In the genomic region with DNA sequence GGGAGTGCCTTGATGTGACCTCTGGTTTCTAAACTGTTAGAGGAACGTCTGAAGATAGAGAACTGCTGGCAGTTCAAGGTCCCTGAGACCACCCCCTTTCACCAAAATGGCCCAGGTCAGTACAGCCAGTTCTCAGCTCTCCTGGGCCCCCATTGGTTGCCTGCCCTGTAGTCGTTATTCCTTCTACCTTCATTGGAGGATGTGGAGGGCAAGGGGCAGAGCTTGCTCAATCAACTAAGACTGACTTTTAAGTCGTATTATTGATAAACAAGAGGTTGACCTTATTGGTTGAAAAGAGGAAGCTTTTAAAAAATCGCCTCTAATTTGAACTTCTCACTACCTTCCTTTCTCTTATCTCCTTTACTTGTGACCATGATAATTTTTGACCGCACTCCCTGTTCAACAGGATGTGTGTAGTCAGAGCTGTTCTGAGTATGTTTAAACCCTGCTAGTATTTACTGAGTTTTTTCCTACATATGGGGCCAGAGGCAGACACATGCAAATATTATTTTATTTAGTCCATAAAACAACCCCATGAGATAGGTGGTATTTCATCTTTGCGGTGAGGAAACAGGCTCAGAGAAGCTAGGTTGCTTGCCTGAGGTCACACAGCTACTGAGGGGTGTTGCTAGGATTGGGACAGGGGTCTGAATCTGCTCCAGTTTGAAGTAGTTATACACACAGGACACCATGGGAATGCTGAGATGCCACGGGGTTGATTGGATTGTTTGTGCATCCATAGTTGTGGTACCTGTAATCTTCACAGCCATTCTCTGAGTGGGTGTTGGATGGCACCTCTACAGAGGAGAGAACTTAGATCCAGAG, we compare ENCODE assay signal across 9 cellular contexts. TPM values are rescaled to one million over a fixed set of nuclear protein-coding genes. Genes with fewer than 3 reads are reported as not detected.
DNase-seq lines count a peak whose midpoint lies in the region; ATAC-seq, FAIRE-seq and TF ChIP-seq lines count a peak whose summit lies in the region.
"Had no signal": no experiment of that assay in that cellular context is flagged by ENCODE, and none has a peak within 500 bp of the region (broad histone marks: within the 10 kb centered on the region; RNA-seq: fewer than 3 reads in every experiment).

No MANE protein-coding gene starts in this region.

- intact Hi-C loops in GM12878 (cut with micrococcal nuclease; ENCODE audit: unreplicated experiment) (no loop called here), kidney (cut with DNase I) (no loop called here)

- in situ Hi-C loops in GM12878 (cut with MboI): no loop called here

- POLR2A ChIA-PET in GM12878 (lab: Charles Lee): interaction anchor here (0.6 to 7.7 kb wide), 9 partner anchors 10 to 58 kb away, joined by 3 to 91 read pairs (median 4); no protein-coding TSS in a partner anchor

- DNase-seq in GM12878 (ENCODE audit: low read depth, low spot score): no peak
- DNase-seq in small intestine: peak; percentile 29
- DNase-seq in nucleus accumbens (lab: John Stamatoyannopoulos, UW): no peak
- DNase-seq in kidney: no peak
- no peak for DNase-seq in OCI-M2 (lab: John Stamatoyannopoulos, UW; ENCODE audit: unreplicated experiment)

- TF ChIP-seq EP300 in GM12878 (IDR thresholded peaks at IDR 0.05; ENCODE audit: borderline replicate concordance in 1 of 2, control insufficient read depth in 1 of 2, low read depth in 2 of 2, low read length in 2 of 2): 0 out of 4 replicates have a peak, but pooled peaks of 1 of the 2 experiments have one; percentile 5

- TF ChIP-seq RAD21 in GM12878 (IDR thresholded peaks at IDR 0.05; ENCODE audit: insufficient read depth, low read depth, low read length): no peak

- BruUV-seq in GM12878 (replicated peaks; lab: Mats Ljungman, UMichigan): no TSS peak

- H3K27me3 ChIP-seq in GM12878 (replicated peaks in 1 of 2; ENCODE audit: control insufficient read depth in 2 of 2, insufficient read depth in 2 of 2, low read length in 1 of 2): no peaks in the 10 kb centered on the region
- H3K27me3 ChIP-seq in small intestine (ENCODE audit: control insufficient read depth in 2 of 2, insufficient read depth in 2 of 2, low read length in 2 of 2): no peaks in the 10 kb centered on the region

- CTCF ChIA-PET in GM12878 (lab: Yijun Ruan, JAX): interaction anchor here (0.8 to 3.1 kb wide), 8 partner anchors 10 to 534 kb away, joined by 3 to 17 read pairs (median 4); no protein-coding TSS in a partner anchor

- H2AFZ ChIP-seq in GM12878 (ENCODE audit: control insufficient read depth, low read depth, low read length): peak overlapping the region; percentile 42; the same call in 1 of the 2 replicates

- H3K4me3 ChIP-seq in GM12878 (peak overlapping the region; percentile 97; the same call in 1 of the 2 replicates), small intestine (ENCODE audit: low read depth in 1 of 2, low read length in 2 of 2) (no peak overlapping the region), kidney (ENCODE audit: low read length in 2 of 2) (no peak overlapping the region)
- H3K4me3 ChIP-seq: HAP-1 had no signal

- TF ChIP-seq CTCF in GM12878 (IDR thresholded peaks at IDR 0.05 in 2 of 3, conservative IDR thresholded peaks at IDR 0.05 in 1 of 3; ENCODE audit: control insufficient read depth in 2 of 3, extremely low read depth in 1 of 3, insufficient read depth in 1 of 3, low read depth in 3 of 3, low read length in 3 of 3) (no peak), kidney (IDR thresholded peaks at IDR 0.05; ENCODE audit: borderline replicate concordance, extremely low read depth, insufficient read depth) (no peak)

- peak; percentile 34 for ATAC-seq in GM18867 (IDR thresholded peaks at IDR 0.05; ENCODE audit: unreplicated experiment)
- peak; percentile 28 for ATAC-seq in HG03060 (IDR thresholded peaks at IDR 0.05; ENCODE audit: low read depth, unreplicated experiment)
- ATAC-seq in GM12878: peak; percentile 12
- no peak for ATAC-seq in GM19455 (IDR thresholded peaks at IDR 0.05; ENCODE audit: unreplicated experiment)

- TF ChIP-seq POLR2A in GM12878 (IDR thresholded peaks at IDR 0.05; ENCODE audit: low read depth, low read length): no peak

- H3K36me3 ChIP-seq in GM12878 (ENCODE audit: control insufficient read depth in 2 of 2, insufficient read depth in 2 of 2, low read length in 1 of 2): 0 out of 4 replicates have a peak, but pooled peaks cover 0 to 4% of the 10 kb centered on the region in 2 experiments
- H3K36me3 ChIP-seq in small intestine (ENCODE audit: control insufficient read depth in 2 of 2, insufficient read depth in 2 of 2, low read length in 2 of 2): no peaks in the 10 kb centered on the region
- no peaks in the 10 kb centered on the region for H3K36me3 ChIP-seq in kidney (ENCODE audit: control insufficient read depth in 1 of 2, insufficient read depth in 2 of 2, low read length in 2 of 2)

- no peaks in the 10 kb centered on the region for H4K20me1 ChIP-seq in GM12878 (ENCODE audit: control insufficient read depth, insufficient read depth)

- peak overlapping the region; percentile 81 for H3K27ac ChIP-seq in GM12878 (ENCODE audit: control insufficient read depth, insufficient read depth)
- H3K27ac ChIP-seq in small intestine (ENCODE audit: low read depth in 1 of 2, low read length in 1 of 2): peak overlapping the region; percentile 9 to 97
- no peak overlapping the region for H3K27ac ChIP-seq in kidney (ENCODE audit: low read depth in 2 of 2, low read length in 2 of 2)

- FAIRE-seq in GM12878 (lab: Jason Lieb, UNC): no peak
- no peak for FAIRE-seq in small intestine (lab: Jason Lieb, UNC)
- no peak for FAIRE-seq in kidney (lab: Jason Lieb, UNC)

- RAD21 ChIA-PET in GM12878 (lab: Charles Lee; ENCODE audit: unreplicated experiment): interaction anchor here (0.7 to 7.4 kb wide), 13 partner anchors 10 to 711 kb away, joined by 3 to 127 read pairs (median 5); no protein-coding TSS in a partner anchor

- no peaks in the 10 kb centered on the region for H3K9me3 ChIP-seq in GM12878 (replicated peaks; ENCODE audit: control insufficient read depth, insufficient read depth, low read length)
- H3K9me3 ChIP-seq in small intestine (ENCODE audit: control insufficient read depth, low read depth): no peaks in the 10 kb centered on the region
- H3K9me3 ChIP-seq in kidney (ENCODE audit: control insufficient read depth in 1 of 2, low read length in 2 of 2): no peaks in the 10 kb centered on the region
- H3K9me3 ChIP-seq: HAP-1 had no signal

- peak overlapping the region; percentile 98 for H3K4me2 ChIP-seq in GM12878 (ENCODE audit: control insufficient read depth, insufficient read depth)

- H3K4me1 ChIP-seq in GM12878 (ENCODE audit: control insufficient read depth, insufficient read depth, low read length): peaks cover 64% of the 10 kb centered on the region
- H3K4me1 ChIP-seq in small intestine (ENCODE audit: control insufficient read depth in 2 of 2, insufficient read depth in 1 of 2, low read depth in 1 of 2, low read length in 1 of 2): peaks cover 0 to 5% of the 10 kb centered on the region in 2 donors
- H3K4me1 ChIP-seq in kidney (ENCODE audit: control insufficient read depth in 1 of 2, insufficient read depth in 1 of 2, low read depth in 1 of 2, low read length in 2 of 2): peaks cover 4 to 11% of the 10 kb centered on the region in 2 donors

- H3K9ac ChIP-seq in GM12878 (ENCODE audit: control insufficient read depth, insufficient read depth, low read length): peak overlapping the region; percentile 53
- peak overlapping the region in 1 of 2 donors; percentile 88 for H3K9ac ChIP-seq in kidney (ENCODE audit: low read length in 2 of 2)

- peaks cover 56% of the 10 kb centered on the region for H3K79me2 ChIP-seq in GM12878 (ENCODE audit: control insufficient read depth, insufficient read depth, low read length)

- SMC1A ChIA-PET in GM12878 (lab: Charles Lee; ENCODE audit: uncharacterized antibody, unreplicated experiment): interaction anchor here (0.6 to 7.7 kb wide), 16 partner anchors 9 to 78 kb away, joined by 3 to 188 read pairs (median 6); no protein-coding TSS in a partner anchor

- WGBS in GM12878 (ENCODE audit: insufficient coverage, insufficient replicate concordance, low lambda C conversion rate, missing lambda C conversion rate): 19% methylated on average over 7 of the region's 7 CpGs
- WGBS in small intestine, 3 donors: 48 to 62% (median 49%) methylated on average over 7 of the region's 7 CpGs

RNA-seq across cellular contexts. Expression of gene ATP6V1E2, which starts 2.9 kb away (rescaled TPM):
- total RNA-seq in GM12878 (2013; cell fraction: nucleolus; rRNA removed): 14.5 and 16.0 TPM in 2 replicates
- total RNA-seq in GM12878 (2014; rRNA removed) (7.5 and 8.8 TPM in 2 replicates), GM12878 (2014; rRNA removed; fragmentation: Illumina TruSeq; extraction: Trizol) (7.9 and 8.3 TPM in 2 replicates), GM12878 (2021) (6.8 and 8.9 TPM in 2 replicates), kidney (4.5 TPM)
- polyA plus RNA-seq in GM12878 (2011; ENCODE audit: low read depth): 5.3 TPM
- polyA plus RNA-seq in GM12878 (2011; rRNA removed) (8.2 and 9.4 TPM in 2 replicates), GM12878 (2014; fragmentation: Illumina TruSeq; extraction: Trizol) (8.6 and 9.0 TPM in 2 replicates), GM12878 (2014; fragmentation: Nextera tagmentation; extraction: Ambion mirVana) (1 to 10 TPM; 2.7 to 3.9 TPM), GM12878 (2014; rRNA removed) (5.9 and 6.4 TPM in 2 replicates), GM12878 (2016; fragmentation: Nextera tagmentation; extraction: Ambion mirVana) (1 to 10 TPM; 5.4 to 6.7 TPM), small intestine (1 to 10 TPM in 1 of 3 donors, under 1 TPM in 1, not detected in 1; 0.54 to 4.1 TPM), kidney (ENCODE audit: insufficient read depth, low read depth, low replicate concordance) (3.5 TPM)
- 8.1 and 8.3 TPM in 2 replicates for polyA plus RNA-seq in GM12878 (2011; cell fraction: cytosol; rRNA removed)
- 9.7 and 10.9 TPM in 2 replicates for polyA plus RNA-seq in GM12878 (2011; cell fraction: nucleus; rRNA removed)
- polyA plus RNA-seq in GM12878 (2012): 7.6 and 9.1 TPM in 2 replicates
- polyA minus RNA-seq in GM12878 (2011; rRNA and poly(A)+ RNA removed): 8.4 and 9.1 TPM in 2 replicates
- 4.2 and 6.7 TPM in 2 replicates for polyA minus RNA-seq in GM12878 (2011; cell fraction: cytosol; rRNA and poly(A)+ RNA removed)
- 6.5 and 9.8 TPM in 2 replicates for polyA minus RNA-seq in GM12878 (2011; cell fraction: nucleus; rRNA and poly(A)+ RNA removed)

RNA-seq across cellular contexts. Expression of gene RHOQ, which starts 2.9 kb away (rescaled TPM):
- total RNA-seq in GM12878 (2013; cell fraction: nucleolus; rRNA removed): 132 and 135 TPM in 2 replicates
- total RNA-seq in GM12878 (2014; rRNA removed) (23.6 and 26.9 TPM in 2 replicates), GM12878 (2014; rRNA removed; fragmentation: Illumina TruSeq; extraction: Trizol) (30.9 and 32.2 TPM in 2 replicates), GM12878 (2021) (25.6 and 28.3 TPM in 2 replicates), kidney (63.2 TPM)
- polyA plus RNA-seq in GM12878 (2011; ENCODE audit: low read depth): 26.9 TPM
- polyA plus RNA-seq in GM12878 (2011; rRNA removed) (79.6 and 87.5 TPM in 2 replicates), GM12878 (2014; fragmentation: Illumina TruSeq; extraction: Trizol) (39.3 and 43.3 TPM in 2 replicates), GM12878 (2014; fragmentation: Nextera tagmentation; extraction: Ambion mirVana) (10 to 100 TPM; 11.7 to 12.2 TPM), GM12878 (2014; rRNA removed) (24.0 and 25.7 TPM in 2 replicates), GM12878 (2016; fragmentation: Nextera tagmentation; extraction: Ambion mirVana) (1 to 10 TPM; 4.6 to 6.0 TPM), small intestine (10 to 100 TPM in 2 of 3 donors, 1 to 10 TPM in 1; 1.6 to 23.7 (median 11.6) TPM), kidney (ENCODE audit: insufficient read depth, low read depth, low replicate concordance) (45.4 TPM)
- 38.2 and 51.3 TPM in 2 replicates for polyA plus RNA-seq in GM12878 (2011; cell fraction: cytosol; rRNA removed)
- 113 and 146 TPM in 2 replicates for polyA plus RNA-seq in GM12878 (2011; cell fraction: nucleus; rRNA removed)
- 48.1 and 55.1 TPM in 2 replicates for polyA plus RNA-seq in GM12878 (2012)
- polyA minus RNA-seq in GM12878 (2011; rRNA and poly(A)+ RNA removed): 45.8 and 52.7 TPM in 2 replicates
- polyA minus RNA-seq in GM12878 (2011; cell fraction: cytosol; rRNA and poly(A)+ RNA removed): 14.4 and 17.3 TPM in 2 replicates
- polyA minus RNA-seq in GM12878 (2011; cell fraction: nucleus; rRNA and poly(A)+ RNA removed): 60.0 and 84.1 TPM in 2 replicates

Comparison
In these comparisons a context has a peak if more than half of its experiments do, and no peak if none do; other contexts are left out.
1. H3K27ac ChIP-seq: peak in GM12878 (single experiment) and small intestine (2 of 2); none in kidney (0 of 2).